1 cellular context compared by ENCODE assay signal in the genomic region with DNA sequence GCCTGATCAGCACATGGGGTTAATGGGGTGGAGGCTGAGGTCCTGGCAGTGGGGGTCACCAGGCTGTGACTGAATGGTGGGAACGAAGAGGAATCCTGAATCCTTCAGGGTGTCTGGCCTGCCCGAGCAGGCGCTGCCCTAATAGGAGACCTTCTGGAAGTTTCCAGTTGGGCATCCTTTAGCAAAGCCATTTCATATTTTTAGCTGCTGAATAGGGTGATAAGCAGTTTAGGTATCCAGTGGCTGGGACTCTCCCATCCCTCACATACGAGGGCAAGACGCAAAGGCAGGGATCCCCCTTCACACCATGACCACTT.
TF ChIP-seq lines count a peak whose summit lies in the region.

No MANE protein-coding gene starts in this region.

TF ChIP-seq in H1, 55 proteins besides CTCF, POLR2A, EP300 and RAD21 (continued from another document):
- no peak for TF ChIP-seq TAF1 (IDR thresholded peaks at IDR 0.05; ENCODE audit: low read depth, low read length)
- no peak for TF ChIP-seq SP1 (IDR thresholded peaks at IDR 0.05; ENCODE audit: low read depth, low read length)
- no peak for TF ChIP-seq CREB1 (IDR thresholded peaks at IDR 0.05)
- TF ChIP-seq GABPA (IDR thresholded peaks at IDR 0.05; ENCODE audit: borderline replicate concordance, insufficient read depth, low read length), result no peak
- TF ChIP-seq ASH2L (IDR thresholded peaks at IDR 0.05; ENCODE audit: low read length), result no peak
- no peak for TF ChIP-seq GTF2F1 (IDR thresholded peaks at IDR 0.05; ENCODE audit: borderline replicate concordance, low read depth, low read length)
- no peak for TF ChIP-seq KDM4A (IDR thresholded peaks at IDR 0.05; ENCODE audit: low read depth, low read length, severe bottlenecking)
- no peak for TF ChIP-seq BRCA1 (IDR thresholded peaks at IDR 0.05; ENCODE audit: low read depth, low read length)
- no peak for TF ChIP-seq SIRT6 (IDR thresholded peaks at IDR 0.05; ENCODE audit: low read length)
